Comparison of ENCODE assay signal across 2 cellular contexts in genomic region chr15:47622058-47622457, GRCh38.
A peak's percentile ranks its signal among the peaks of the same experiment; 100 is the strongest.
TF ChIP-seq lines count a peak whose summit lies in the region.

No MANE protein-coding gene starts in this region.

TF ChIP-seq in GM23338, 12 proteins besides CTCF, POLR2A, EP300 and RAD21:
- no peak for TF ChIP-seq JUNB (IDR thresholded peaks at IDR 0.05; ENCODE audit: unreplicated experiment)
- no peak for TF ChIP-seq ZNF462 (CRISPR knock-in tag; IDR thresholded peaks at IDR 0.05)
- TF ChIP-seq CREB1 (CRISPR knock-in tag; IDR thresholded peaks at IDR 0.05; ENCODE audit: low read depth) = no peak
- TF ChIP-seq NANOG (IDR thresholded peaks at IDR 0.05; ENCODE audit: borderline replicate concordance) = no peak
- no peak for TF ChIP-seq ETS1 (IDR thresholded peaks at IDR 0.05)
- TF ChIP-seq POLR2AphosphoS5 (IDR thresholded peaks at IDR 0.05; ENCODE audit: low read depth) = no peak
- TF ChIP-seq, protein P1, sequence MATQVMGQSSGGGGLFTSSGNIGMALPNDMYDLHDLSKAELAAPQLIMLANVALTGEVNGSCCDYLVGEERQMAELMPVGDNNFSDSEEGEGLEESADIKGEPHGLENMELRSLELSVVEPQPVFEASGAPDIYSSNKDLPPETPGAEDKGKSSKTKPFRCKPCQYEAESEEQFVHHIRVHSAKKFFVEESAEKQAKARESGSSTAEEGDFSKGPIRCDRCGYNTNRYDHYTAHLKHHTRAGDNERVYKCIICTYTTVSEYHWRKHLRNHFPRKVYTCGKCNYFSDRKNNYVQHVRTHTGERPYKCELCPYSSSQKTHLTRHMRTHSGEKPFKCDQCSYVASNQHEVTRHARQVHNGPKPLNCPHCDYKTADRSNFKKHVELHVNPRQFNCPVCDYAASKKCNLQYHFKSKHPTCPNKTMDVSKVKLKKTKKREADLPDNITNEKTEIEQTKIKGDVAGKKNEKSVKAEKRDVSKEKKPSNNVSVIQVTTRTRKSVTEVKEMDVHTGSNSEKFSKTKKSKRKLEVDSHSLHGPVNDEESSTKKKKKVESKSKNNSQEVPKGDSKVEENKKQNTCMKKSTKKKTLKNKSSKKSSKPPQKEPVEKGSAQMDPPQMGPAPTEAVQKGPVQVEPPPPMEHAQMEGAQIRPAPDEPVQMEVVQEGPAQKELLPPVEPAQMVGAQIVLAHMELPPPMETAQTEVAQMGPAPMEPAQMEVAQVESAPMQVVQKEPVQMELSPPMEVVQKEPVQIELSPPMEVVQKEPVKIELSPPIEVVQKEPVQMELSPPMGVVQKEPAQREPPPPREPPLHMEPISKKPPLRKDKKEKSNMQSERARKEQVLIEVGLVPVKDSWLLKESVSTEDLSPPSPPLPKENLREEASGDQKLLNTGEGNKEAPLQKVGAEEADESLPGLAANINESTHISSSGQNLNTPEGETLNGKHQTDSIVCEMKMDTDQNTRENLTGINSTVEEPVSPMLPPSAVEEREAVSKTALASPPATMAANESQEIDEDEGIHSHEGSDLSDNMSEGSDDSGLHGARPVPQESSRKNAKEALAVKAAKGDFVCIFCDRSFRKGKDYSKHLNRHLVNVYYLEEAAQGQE (IDR thresholded peaks at IDR 0.05; ENCODE audit: unreplicated experiment) = no peak
- no peak for TF ChIP-seq STAT1 (IDR thresholded peaks at IDR 0.05; ENCODE audit: unreplicated experiment)
- TF ChIP-seq EZH2 (IDR thresholded peaks at IDR 0.05; ENCODE audit: low read depth, unreplicated experiment) = no peak
- TF ChIP-seq EZH2phosphoT487 (IDR thresholded peaks at IDR 0.05; ENCODE audit: unreplicated experiment) = no peak
- TF ChIP-seq ZNF331 (CRISPR knock-in tag; IDR thresholded peaks at IDR 0.05; ENCODE audit: low read depth) = no peak
- no peak for TF ChIP-seq ZNF114 (CRISPR knock-in tag; IDR thresholded peaks at IDR 0.05)

TF ChIP-seq in H1, 55 proteins besides CTCF, POLR2A, EP300 and RAD21:
- TF ChIP-seq MAFK (IDR thresholded peaks at IDR 0.05; ENCODE audit: low read depth, low read length) (peak; percentile 42; the same call in 1 of the 2 replicates), TCF12 (IDR thresholded peaks at IDR 0.05; ENCODE audit: low read depth, low read length) (no peak)
